Comparison of ENCODE assay signal across 8 cellular contexts in the genomic region with DNA sequence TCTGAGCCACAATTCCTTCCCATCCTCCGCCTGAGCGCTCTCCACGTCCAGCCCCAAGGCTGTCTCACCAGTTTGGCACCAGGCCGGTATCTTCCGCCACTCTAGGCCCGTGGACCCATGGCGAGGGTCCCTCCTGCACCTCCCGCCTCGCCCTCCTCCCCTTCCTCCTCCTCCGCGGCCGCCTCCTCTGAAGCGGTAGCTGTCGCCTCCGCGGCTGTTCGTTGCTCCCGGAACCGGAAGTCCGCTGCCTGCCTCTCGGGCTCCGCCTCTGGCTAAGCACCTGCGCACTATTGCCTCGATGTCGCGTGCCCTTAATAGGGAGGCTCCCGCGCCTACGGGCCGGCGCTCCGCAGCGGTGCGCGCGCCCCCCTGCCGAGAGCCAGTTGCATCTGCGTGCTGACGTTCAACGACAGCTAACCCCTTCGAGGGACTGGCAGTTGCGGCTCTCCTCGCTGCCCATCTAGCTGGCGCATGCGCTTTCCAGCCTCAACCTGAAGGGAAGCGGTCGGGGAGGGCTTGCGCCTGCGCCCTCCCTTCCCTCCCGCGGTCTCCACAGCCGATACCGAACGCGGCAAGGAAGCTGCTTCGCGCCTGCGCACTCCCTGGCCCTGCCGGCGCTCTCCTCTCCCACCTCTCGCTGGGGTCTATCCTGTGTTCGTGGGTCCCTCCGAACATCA. TPM values are rescaled to one million over a fixed set of nuclear protein-coding genes. Genes with fewer than 3 reads are reported as not detected.
DNase-seq lines count a peak whose midpoint lies in the region; ATAC-seq and TF ChIP-seq lines count a peak whose summit lies in the region.

A gene with protein sequence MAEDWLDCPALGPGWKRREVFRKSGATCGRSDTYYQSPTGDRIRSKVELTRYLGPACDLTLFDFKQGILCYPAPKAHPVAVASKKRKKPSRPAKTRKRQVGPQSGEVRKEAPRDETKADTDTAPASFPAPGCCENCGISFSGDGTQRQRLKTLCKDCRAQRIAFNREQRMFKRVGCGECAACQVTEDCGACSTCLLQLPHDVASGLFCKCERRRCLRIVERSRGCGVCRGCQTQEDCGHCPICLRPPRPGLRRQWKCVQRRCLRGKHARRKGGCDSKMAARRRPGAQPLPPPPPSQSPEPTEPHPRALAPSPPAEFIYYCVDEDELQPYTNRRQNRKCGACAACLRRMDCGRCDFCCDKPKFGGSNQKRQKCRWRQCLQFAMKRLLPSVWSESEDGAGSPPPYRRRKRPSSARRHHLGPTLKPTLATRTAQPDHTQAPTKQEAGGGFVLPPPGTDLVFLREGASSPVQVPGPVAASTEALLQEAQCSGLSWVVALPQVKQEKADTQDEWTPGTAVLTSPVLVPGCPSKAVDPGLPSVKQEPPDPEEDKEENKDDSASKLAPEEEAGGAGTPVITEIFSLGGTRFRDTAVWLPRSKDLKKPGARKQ (minus strand): TSS at position 229 of the 677 bp plus-strand sequence. CDS start 1,531 bp downstream, outside the sequence.

- no peak for TF ChIP-seq CTCF in epithelial cell of proximal tubule (conservative IDR thresholded peaks at IDR 0.05; ENCODE audit: low read depth, low read length)

- peak; percentile 82 for ATAC-seq in GM21717 (IDR thresholded peaks at IDR 0.05; ENCODE audit: unreplicated experiment)

- in situ Hi-C loops in KBM-7 (cut with MboI; ENCODE audit: low pct_unique_long_range_greater_than_20kb, low sequenced_read_pairs), result no loop called here

- no peaks in the 10 kb centered on the region for H3K27me3 Mint-ChIP-seq in activated T-cell treated with anti-CD3 and anti-CD28 coated beads, Interleukin-2, amount 50 U/mL, for 24 hours

- H3K4me1 ChIP-seq in mucosa of rectum (ENCODE audit: control insufficient read depth in 2 of 2, insufficient read depth in 2 of 2, low read length in 2 of 2), result peaks cover 22 to 25% of the 10 kb centered on the region in 2 donors

- peak; percentile 100 for DNase-seq in DMS53 treated with DMSO at 0.1 percent for 48 hours (lab: John Stamatoyannopoulos, UW; ENCODE audit: unreplicated experiment)
- DNase-seq in KBM-7, result peak; percentile 97
- peak; percentile 96 for DNase-seq in activated T-cell treated with anti-CD3 and anti-CD28 coated beads, Interleukin-2, amount 50 U/mL, for 24 hours
- DNase-seq in epithelial cell of proximal tubule (ENCODE audit: low read depth), result peak; percentile 75
- peak; percentile 95 for DNase-seq in stimulated activated CD8-positive, alpha-beta memory T cell treated with anti-CD3 and anti-CD28 coated beads, Interleukin-4, amount 100 ng/mL, for 48 hours

- H3K27me3 ChIP-seq in mucosa of rectum (ENCODE audit: control insufficient read depth in 2 of 2, insufficient read depth in 2 of 2, low read length in 2 of 2), result no peaks in the 10 kb centered on the region

- H3K27ac ChIP-seq in mucosa of rectum (ENCODE audit: low read depth in 2 of 2, low read length in 2 of 2), result peak within 1 kb of the TSS; percentile 91 to 96

- peak within 1 kb of the TSS; percentile 98 for H3K27ac Mint-ChIP-seq in activated T-cell treated with anti-CD3 and anti-CD28 coated beads, Interleukin-2, amount 50 U/mL, for 24 hours

- no peaks in the 10 kb centered on the region for H3K9me3 ChIP-seq in mucosa of rectum (ENCODE audit: control insufficient read depth in 2 of 2, low read length in 2 of 2)

- H3K36me3 Mint-ChIP-seq in activated T-cell treated with anti-CD3 and anti-CD28 coated beads, Interleukin-2, amount 50 U/mL, for 24 hours (ENCODE audit: low read depth), result peaks cover 87% of the 10 kb centered on the region

- peak within 1 kb of the TSS; percentile 89 for H3K4me3 ChIP-seq in epithelial cell of proximal tubule (ENCODE audit: low read depth, low read length)
- H3K4me3 ChIP-seq in mucosa of rectum (ENCODE audit: low read length in 2 of 2), result peak within 1 kb of the TSS; percentile 94 to 100

- H3K4me3 Mint-ChIP-seq in activated T-cell treated with anti-CD3 and anti-CD28 coated beads, Interleukin-2, amount 50 U/mL, for 24 hours, result peak within 1 kb of the TSS; percentile 98

- peak within 1 kb of the TSS; percentile 93 to 100 for H3K9ac ChIP-seq in mucosa of rectum (ENCODE audit: low read depth in 1 of 2, low read length in 2 of 2)

- peaks cover 37 to 58% of the 10 kb centered on the region in 2 donors for H3K36me3 ChIP-seq in mucosa of rectum (ENCODE audit: control insufficient read depth in 2 of 2, insufficient read depth in 2 of 2, low read length in 2 of 2)

- H3K4me1 Mint-ChIP-seq in activated T-cell treated with anti-CD3 and anti-CD28 coated beads, Interleukin-2, amount 50 U/mL, for 24 hours (ENCODE audit: low read depth), result peaks cover 51% of the 10 kb centered on the region

- H3K9me3 Mint-ChIP-seq in activated T-cell treated with anti-CD3 and anti-CD28 coated beads, Interleukin-2, amount 50 U/mL, for 24 hours, result no peaks in the 10 kb centered on the region

TF ChIP-seq in PFSK-1, 5 proteins besides CTCF, POLR2A, EP300 and RAD21:
- TF ChIP-seq FOXP2 (optimal IDR thresholded peaks at IDR 0.05; ENCODE audit: borderline replicate concordance, extremely low read depth, extremely low read length, insufficient read depth) (no peak), REST (IDR thresholded peaks at IDR 0.05; ENCODE audit: insufficient read depth in 1 of 2, low read depth in 2 of 2, low read length in 2 of 2) (no peak), TAF1 (IDR thresholded peaks at IDR 0.05; ENCODE audit: borderline replicate concordance, insufficient read depth, low read length) (peak; percentile 59; the same call in 1 of the 2 replicates), SIN3A (IDR thresholded peaks at IDR 0.05; ENCODE audit: borderline replicate concordance, insufficient read depth, low read length) (no peak), POLR2AphosphoS5 (IDR thresholded peaks at IDR 0.05; ENCODE audit: low read depth, low read length) (peak; percentile 57; the same call in 1 of the 2 replicates)

RNA-seq across cellular contexts. Expression of the gene that starts here (rescaled TPM):
- polyA plus RNA-seq in PFSK-1 (2012; ENCODE audit: insufficient read length, low read depth), result 58.8 TPM
- 56.5 and 70.2 TPM in 2 replicates for total RNA-seq in epithelial cell of proximal tubule

Comparison
In these comparisons a context has a peak if more than half of its experiments do, and no peak if none do; other contexts are left out.
1. Peak in every context shown above with its lines: DNase-seq, ATAC-seq, H3K4me3 ChIP-seq and H3K27ac ChIP-seq.